In genomic region chr14:68936980-68937379, GRCh38 we compare ENCODE assay signal across 11 cellular contexts. TPM values are rescaled to one million over a fixed set of nuclear protein-coding genes. Genes with fewer than 3 reads are reported as not detected.
DNase-seq lines count a peak whose midpoint lies in the region; ATAC-seq and TF ChIP-seq lines count a peak whose summit lies in the region.
"Had no signal": no experiment of that assay in that cellular context is flagged by ENCODE, and none has a peak within 500 bp of the region (broad histone marks: within the 10 kb centered on the region; RNA-seq: fewer than 3 reads in every experiment).

No MANE protein-coding gene starts in this region.

- H3K4me3 ChIP-seq in right cardiac atrium (ENCODE audit: low read length) = no peak overlapping the region
- H3K4me3 ChIP-seq in gastrocnemius medialis = no peak overlapping the region
- H3K4me3 ChIP-seq in left lung = no peak overlapping the region
- H3K4me3 ChIP-seq: BLaER1, SJSA1 had no signal

- H3K4me1 ChIP-seq in right cardiac atrium (ENCODE audit: control insufficient read depth, insufficient read depth, low read length) (peaks cover 42% of the 10 kb centered on the region), gastrocnemius medialis (peaks cover 21 to 33% of the 10 kb centered on the region in 2 donors), left lung (peaks cover 29 to 95% of the 10 kb centered on the region in 2 donors)

- H3K9me3 Mint-ChIP-seq in CD14-positive monocyte = no peaks in the 10 kb centered on the region
- H3K9me3 Mint-ChIP-seq in activated T-helper 2 cell treated with anti-CD3 and anti-CD28 coated beads, Interferon-gamma antibody, Interleukin-2, Interleukin-4, amounts not matched to agents 10 μg/mL and 5 μg/mL and 100 μg/mL, durations not matched to agents 14 hours and 24 hours and 36 hours = no peaks in the 10 kb centered on the region

- H3K9me3 ChIP-seq in right cardiac atrium (ENCODE audit: control insufficient read depth, low read length) (no peaks in the 10 kb centered on the region), gastrocnemius medialis (no peaks in the 10 kb centered on the region), left lung (no peaks in the 10 kb centered on the region)
- H3K9me3 ChIP-seq: BLaER1, SJSA1 had no signal

- no peak for DNase-seq in CD14-positive monocyte (ENCODE audit: low spot score)
- DNase-seq in RWPE1 (ENCODE audit: low spot score) = no peak
- DNase-seq in right cardiac atrium = peak in 2 of 3 donors; percentile 59 to 79
- DNase-seq in gastrocnemius medialis = no peak
- no peak for DNase-seq in NCI-H187 (lab: John Stamatoyannopoulos, UW)
- DNase-seq in left lung = no peak
- no peak for DNase-seq in activated T-helper 2 cell treated with anti-CD3 and anti-CD28 coated beads, Interferon-gamma antibody, Interleukin-2, Interleukin-4, amounts not matched to agents 10 μg/mL and 5 μg/mL and 100 μg/mL, durations not matched to agents 14 hours and 24 hours and 36 hours (ENCODE audit: low spot score)
- DNase-seq: NCI-H1092 treated with DMSO at 0.1 percent for 48 hours had no signal

- in situ Hi-C loops in gastrocnemius medialis (cut with MboI; ENCODE audit: low sequenced_read_pairs in 4 of 4) = no loop called here

- peak overlapping the region in 6 of 7 donors; percentile 35 to 88 (median 64) for H3K27ac Mint-ChIP-seq in CD14-positive monocyte
- no peak overlapping the region for H3K27ac Mint-ChIP-seq in activated T-helper 2 cell treated with anti-CD3 and anti-CD28 coated beads, Interferon-gamma antibody, Interleukin-2, Interleukin-4, amounts not matched to agents 10 μg/mL and 5 μg/mL and 100 μg/mL, durations not matched to agents 14 hours and 24 hours and 36 hours

- 41% methylated on average over 2 of the region's 2 CpGs for WGBS in right cardiac atrium

- TF ChIP-seq CTCF in CD14-positive monocyte (IDR thresholded peaks at IDR 0.05) (no peak), RWPE1 (conservative IDR thresholded peaks at IDR 0.05; ENCODE audit: low read depth) (no peak), gastrocnemius medialis (IDR thresholded peaks at IDR 0.05 in 4 of 5, conservative IDR thresholded peaks at IDR 0.05 in 1 of 5) (no peak), left lung (IDR thresholded peaks at IDR 0.05) (no peak)

- POLR2A ChIA-PET in RWPE1 (lab: Yijun Ruan, JAX; ENCODE audit: low non-redundant PET) = no interaction called here

- no peaks in the 10 kb centered on the region for H3K36me3 ChIP-seq in gastrocnemius medialis
- no peaks in the 10 kb centered on the region for H3K36me3 ChIP-seq in left lung

- peak overlapping the region; percentile 69 for H3K27ac ChIP-seq in RWPE1
- H3K27ac ChIP-seq in right cardiac atrium (ENCODE audit: low read length) = peak overlapping the region; percentile 94
- H3K27ac ChIP-seq in gastrocnemius medialis = peak overlapping the region; percentile 65 to 81 (median 74)
- H3K27ac ChIP-seq in left lung = peak overlapping the region in 1 of 2 donors; percentile 93
- H3K27ac ChIP-seq: SJSA1 had no signal

- ATAC-seq in right cardiac atrium (no peak), gastrocnemius medialis (no peak), left lung (no peak), HG03139 (IDR thresholded peaks at IDR 0.05; ENCODE audit: unreplicated experiment) (no peak)

- CTCF ChIA-PET in RWPE1 (lab: Yijun Ruan, JAX) = interaction anchor here (0.5 kb wide), 1 partner anchor 80 kb away, joined by 4 read pairs; no protein-coding TSS in a partner anchor

- peaks cover 83% of the 10 kb centered on the region for H3K4me1 Mint-ChIP-seq in CD14-positive monocyte
- peaks cover 21% of the 10 kb centered on the region for H3K4me1 Mint-ChIP-seq in activated T-helper 2 cell treated with anti-CD3 and anti-CD28 coated beads, Interferon-gamma antibody, Interleukin-2, Interleukin-4, amounts not matched to agents 10 μg/mL and 5 μg/mL and 100 μg/mL, durations not matched to agents 14 hours and 24 hours and 36 hours (ENCODE audit: low read depth)

- H3K27me3 Mint-ChIP-seq in CD14-positive monocyte (ENCODE audit: low read depth in 3 of 3) = peaks cover 0 to 1% (median 0%) of the 10 kb centered on the region in 3 donors
- H3K27me3 Mint-ChIP-seq in activated T-helper 2 cell treated with anti-CD3 and anti-CD28 coated beads, Interferon-gamma antibody, Interleukin-2, Interleukin-4, amounts not matched to agents 10 μg/mL and 5 μg/mL and 100 μg/mL, durations not matched to agents 14 hours and 24 hours and 36 hours (ENCODE audit: low read depth) = no peaks in the 10 kb centered on the region

- H3K36me3 Mint-ChIP-seq in CD14-positive monocyte = peaks cover 15 to 44% of the 10 kb centered on the region in 2 donors
- H3K36me3 Mint-ChIP-seq in activated T-helper 2 cell treated with anti-CD3 and anti-CD28 coated beads, Interferon-gamma antibody, Interleukin-2, Interleukin-4, amounts not matched to agents 10 μg/mL and 5 μg/mL and 100 μg/mL, durations not matched to agents 14 hours and 24 hours and 36 hours (ENCODE audit: low read depth) = peaks cover 4% of the 10 kb centered on the region

- H3K27me3 ChIP-seq in right cardiac atrium (ENCODE audit: control insufficient read depth, insufficient read depth) (no peaks in the 10 kb centered on the region), gastrocnemius medialis (no peaks in the 10 kb centered on the region), left lung (no peaks in the 10 kb centered on the region)
- H3K27me3 ChIP-seq: BLaER1, SJSA1 had no signal

- intact Hi-C loops in CD14-positive monocyte (cut with micrococcal nuclease) = no loop called here
- intact Hi-C loops in right cardiac atrium (cut with DNase I) = loop anchor here in 1 of 4 donors (5.0 kb wide), 1 partner anchor 40 kb away; the partner anchor contains the start of gene ACTN1
- intact Hi-C loops in gastrocnemius medialis (cut with DNase I; ENCODE audit: low total_unique reads) = loop anchor here (2.0 kb wide), 1 partner anchor 42 kb away; the partner anchor contains the start of gene ACTN1
- intact Hi-C loops in left lung (cut with DNase I) = no loop called here
- intact Hi-C loops in activated T-helper 2 cell treated with anti-CD3 and anti-CD28 coated beads, Interferon-gamma antibody, Interleukin-2, Interleukin-4, amounts not matched to agents 10 μg/mL and 5 μg/mL and 100 μg/mL, durations not matched to agents 14 hours and 24 hours and 36 hours (cut with micrococcal nuclease) = loop anchor here (5.0 kb wide), 1 partner anchor 40 kb away; the partner anchor contains the start of gene ACTN1

- TF ChIP-seq POLR2A in gastrocnemius medialis (IDR thresholded peaks at IDR 0.05) = no peak

- H3K4me3 Mint-ChIP-seq in CD14-positive monocyte = no peak overlapping the region
- H3K4me3 Mint-ChIP-seq in activated T-helper 2 cell treated with anti-CD3 and anti-CD28 coated beads, Interferon-gamma antibody, Interleukin-2, Interleukin-4, amounts not matched to agents 10 μg/mL and 5 μg/mL and 100 μg/mL, durations not matched to agents 14 hours and 24 hours and 36 hours (ENCODE audit: low read depth) = no peak overlapping the region

RNA-seq across cellular contexts. Expression of gene ACTN1, which starts 42.1 kb away (rescaled TPM):
- polyA plus RNA-seq in CD14-positive monocyte (10 to 100 TPM; 41.4 to 75.0 TPM), right cardiac atrium (80.5 TPM)
- total RNA-seq in right cardiac atrium (100 to 1,000 TPM; 133 to 305 (median 171) TPM), gastrocnemius medialis (10 to 100 TPM; 10.0 to 17.3 (median 14.1) TPM), left lung (100 to 1,000 TPM; 164 to 225 TPM)
- total RNA-seq in activated T-helper 2 cell treated with anti-CD3 and anti-CD28 coated beads, Interferon-gamma antibody, Interleukin-2, Interleukin-4, amounts not matched to agents 10 μg/mL and 5 μg/mL and 100 μg/mL, durations not matched to agents 14 hours and 24 hours and 36 hours = 133 and 134 TPM in 2 replicates

Comparison
In these comparisons a context has a peak if more than half of its experiments do, and no peak if none do; other contexts are left out.
1. DNase-seq: peak in right cardiac atrium (2 of 3); none in CD14-positive monocyte (single experiment), RWPE1 (single experiment), gastrocnemius medialis (0 of 2), NCI-H187 (0 of 2), left lung (0 of 2) and activated T-helper 2 cell treated with anti-CD3 and anti-CD28 coated beads, Interferon-gamma antibody, Interleukin-2, Interleukin-4, amounts not matched to agents 10 μg/mL and 5 μg/mL and 100 μg/mL, durations not matched to agents 14 hours and 24 hours and 36 hours (single experiment).
2. intact Hi-C loops: an anchor here in gastrocnemius medialis (2.0 kb wide) and activated T-helper 2 cell treated with anti-CD3 and anti-CD28 coated beads, Interferon-gamma antibody, Interleukin-2, Interleukin-4, amounts not matched to agents 10 μg/mL and 5 μg/mL and 100 μg/mL, durations not matched to agents 14 hours and 24 hours and 36 hours (5.0 kb wide); none called in CD14-positive monocyte and left lung.